ENCODE assay signal across 5 cellular contexts in genomic region chr16:836822-837221, GRCh38. TPM values are rescaled to one million over a fixed set of nuclear protein-coding genes. Genes with fewer than 3 reads are reported as not detected.
"Had no signal": no experiment of that assay in that cellular context is flagged by ENCODE, and none has a peak within 500 bp of the region (broad histone marks: within the 10 kb centered on the region; RNA-seq: fewer than 3 reads in every experiment).

No MANE protein-coding gene starts in this region.

RNA-seq across cellular contexts. Expression of gene GNG13, which starts 36.3 kb away (rescaled TPM):
- total RNA-seq: HepG2, HT-29, HT1080, IMR-90 had no signal
- polyA plus RNA-seq: HepG2, IgD-negative memory B cell, IMR-90 had no signal
